In the genomic region with DNA sequence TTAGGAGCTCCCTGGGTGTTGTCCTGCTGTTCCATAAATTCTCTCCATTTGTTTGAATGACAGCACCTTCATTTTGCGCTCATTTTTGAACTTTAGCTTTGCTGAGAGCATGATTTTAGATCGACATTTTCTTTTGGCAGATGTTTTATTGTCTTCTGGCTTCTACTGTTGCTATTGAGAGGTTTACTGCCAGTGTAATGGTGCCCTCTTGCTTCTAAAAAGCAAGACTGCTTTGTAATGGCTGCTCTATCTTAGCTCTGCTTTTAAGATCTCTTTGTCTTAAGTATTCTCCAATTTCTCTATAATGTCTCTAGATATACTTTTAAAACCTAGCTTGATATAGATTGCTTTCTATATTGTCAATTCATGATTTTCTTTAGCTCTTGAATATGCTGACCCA, we compare ENCODE assay signal across 2 cellular contexts.
TF ChIP-seq lines count a peak whose summit lies in the region.

No MANE protein-coding gene starts in this region.

TF ChIP-seq in SK-N-SH, 30 proteins besides CTCF, POLR2A, EP300 and RAD21 (continued from another document):
- TF ChIP-seq, protein P1, sequence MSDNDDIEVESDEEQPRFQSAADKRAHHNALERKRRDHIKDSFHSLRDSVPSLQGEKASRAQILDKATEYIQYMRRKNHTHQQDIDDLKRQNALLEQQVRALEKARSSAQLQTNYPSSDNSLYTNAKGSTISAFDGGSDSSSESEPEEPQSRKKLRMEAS (IDR thresholded peaks at IDR 0.05; ENCODE audit: low read depth): no peak
- TF ChIP-seq, protein P2, sequence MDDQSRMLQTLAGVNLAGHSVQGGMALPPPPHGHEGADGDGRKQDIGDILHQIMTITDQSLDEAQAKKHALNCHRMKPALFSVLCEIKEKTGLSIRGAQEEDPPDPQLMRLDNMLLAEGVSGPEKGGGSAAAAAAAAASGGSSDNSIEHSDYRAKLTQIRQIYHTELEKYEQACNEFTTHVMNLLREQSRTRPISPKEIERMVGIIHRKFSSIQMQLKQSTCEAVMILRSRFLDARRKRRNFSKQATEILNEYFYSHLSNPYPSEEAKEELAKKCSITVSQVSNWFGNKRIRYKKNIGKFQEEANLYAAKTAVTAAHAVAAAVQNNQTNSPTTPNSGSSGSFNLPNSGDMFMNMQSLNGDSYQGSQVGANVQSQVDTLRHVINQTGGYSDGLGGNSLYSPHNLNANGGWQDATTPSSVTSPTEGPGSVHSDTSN (IDR thresholded peaks at IDR 0.05): no peak
- TF ChIP-seq, protein P3, sequence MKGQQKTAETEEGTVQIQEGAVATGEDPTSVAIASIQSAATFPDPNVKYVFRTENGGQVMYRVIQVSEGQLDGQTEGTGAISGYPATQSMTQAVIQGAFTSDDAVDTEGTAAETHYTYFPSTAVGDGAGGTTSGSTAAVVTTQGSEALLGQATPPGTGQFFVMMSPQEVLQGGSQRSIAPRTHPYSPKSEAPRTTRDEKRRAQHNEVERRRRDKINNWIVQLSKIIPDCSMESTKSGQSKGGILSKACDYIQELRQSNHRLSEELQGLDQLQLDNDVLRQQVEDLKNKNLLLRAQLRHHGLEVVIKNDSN (IDR thresholded peaks at IDR 0.05; ENCODE audit: borderline replicate concordance, low read depth): no peak
- no peak for TF ChIP-seq RXRA (IDR thresholded peaks at IDR 0.05; ENCODE audit: borderline replicate concordance, low read depth)
- TF ChIP-seq CHD2 (IDR thresholded peaks at IDR 0.05; ENCODE audit: low read length, partially characterized antibody): no peak
- TF ChIP-seq, protein P4, sequence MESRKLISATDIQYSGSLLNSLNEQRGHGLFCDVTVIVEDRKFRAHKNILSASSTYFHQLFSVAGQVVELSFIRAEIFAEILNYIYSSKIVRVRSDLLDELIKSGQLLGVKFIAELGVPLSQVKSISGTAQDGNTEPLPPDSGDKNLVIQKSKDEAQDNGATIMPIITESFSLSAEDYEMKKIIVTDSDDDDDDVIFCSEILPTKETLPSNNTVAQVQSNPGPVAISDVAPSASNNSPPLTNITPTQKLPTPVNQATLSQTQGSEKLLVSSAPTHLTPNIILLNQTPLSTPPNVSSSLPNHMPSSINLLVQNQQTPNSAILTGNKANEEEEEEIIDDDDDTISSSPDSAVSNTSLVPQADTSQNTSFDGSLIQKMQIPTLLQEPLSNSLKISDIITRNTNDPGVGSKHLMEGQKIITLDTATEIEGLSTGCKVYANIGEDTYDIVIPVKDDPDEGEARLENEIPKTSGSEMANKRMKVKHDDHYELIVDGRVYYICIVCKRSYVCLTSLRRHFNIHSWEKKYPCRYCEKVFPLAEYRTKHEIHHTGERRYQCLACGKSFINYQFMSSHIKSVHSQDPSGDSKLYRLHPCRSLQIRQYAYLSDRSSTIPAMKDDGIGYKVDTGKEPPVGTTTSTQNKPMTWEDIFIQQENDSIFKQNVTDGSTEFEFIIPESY (IDR thresholded peaks at IDR 0.05; ENCODE audit: borderline replicate concordance, low read depth): no peak
- TF ChIP-seq FOSL2 (IDR thresholded peaks at IDR 0.05; ENCODE audit: borderline replicate concordance, low read depth): no peak
- no peak for TF ChIP-seq YY1 (IDR thresholded peaks at IDR 0.05; ENCODE audit: low read depth)
- no peak for TF ChIP-seq JUND (IDR thresholded peaks at IDR 0.05)
- TF ChIP-seq EZH2phosphoT487 (IDR thresholded peaks at IDR 0.05; ENCODE audit: borderline replicate concordance, low read depth): no peak
TF ChIP-seq in SK-N-SH: peak in this region for 0.

TF ChIP-seq in SK-N-SH treated with all-trans-retinoic acid at 6 μM for 48 hours, 23 proteins besides CTCF, POLR2A, EP300 and RAD21 (continued from another document):
- TF ChIP-seq BACH2 (CRISPR knock-in tag; IDR thresholded peaks at IDR 0.05; ENCODE audit: borderline replicate concordance): no peak
- TF ChIP-seq, protein P5, sequence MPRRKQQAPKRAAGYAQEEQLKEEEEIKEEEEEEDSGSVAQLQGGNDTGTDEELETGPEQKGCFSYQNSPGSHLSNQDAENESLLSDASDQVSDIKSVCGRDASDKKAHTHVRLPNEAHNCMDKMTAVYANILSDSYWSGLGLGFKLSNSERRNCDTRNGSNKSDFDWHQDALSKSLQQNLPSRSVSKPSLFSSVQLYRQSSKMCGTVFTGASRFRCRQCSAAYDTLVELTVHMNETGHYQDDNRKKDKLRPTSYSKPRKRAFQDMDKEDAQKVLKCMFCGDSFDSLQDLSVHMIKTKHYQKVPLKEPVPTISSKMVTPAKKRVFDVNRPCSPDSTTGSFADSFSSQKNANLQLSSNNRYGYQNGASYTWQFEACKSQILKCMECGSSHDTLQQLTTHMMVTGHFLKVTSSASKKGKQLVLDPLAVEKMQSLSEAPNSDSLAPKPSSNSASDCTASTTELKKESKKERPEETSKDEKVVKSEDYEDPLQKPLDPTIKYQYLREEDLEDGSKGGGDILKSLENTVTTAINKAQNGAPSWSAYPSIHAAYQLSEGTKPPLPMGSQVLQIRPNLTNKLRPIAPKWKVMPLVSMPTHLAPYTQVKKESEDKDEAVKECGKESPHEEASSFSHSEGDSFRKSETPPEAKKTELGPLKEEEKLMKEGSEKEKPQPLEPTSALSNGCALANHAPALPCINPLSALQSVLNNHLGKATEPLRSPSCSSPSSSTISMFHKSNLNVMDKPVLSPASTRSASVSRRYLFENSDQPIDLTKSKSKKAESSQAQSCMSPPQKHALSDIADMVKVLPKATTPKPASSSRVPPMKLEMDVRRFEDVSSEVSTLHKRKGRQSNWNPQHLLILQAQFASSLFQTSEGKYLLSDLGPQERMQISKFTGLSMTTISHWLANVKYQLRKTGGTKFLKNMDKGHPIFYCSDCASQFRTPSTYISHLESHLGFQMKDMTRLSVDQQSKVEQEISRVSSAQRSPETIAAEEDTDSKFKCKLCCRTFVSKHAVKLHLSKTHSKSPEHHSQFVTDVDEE (CRISPR knock-in tag; IDR thresholded peaks at IDR 0.05): no peak
- TF ChIP-seq ARNTL (CRISPR knock-in tag; IDR thresholded peaks at IDR 0.05; ENCODE audit: borderline replicate concordance, low read depth): no peak
- TF ChIP-seq ZNF70 (CRISPR knock-in tag; IDR thresholded peaks at IDR 0.05): no peak
- TF ChIP-seq OSR1 (CRISPR knock-in tag; IDR thresholded peaks at IDR 0.05): no peak
- TF ChIP-seq, protein P6, sequence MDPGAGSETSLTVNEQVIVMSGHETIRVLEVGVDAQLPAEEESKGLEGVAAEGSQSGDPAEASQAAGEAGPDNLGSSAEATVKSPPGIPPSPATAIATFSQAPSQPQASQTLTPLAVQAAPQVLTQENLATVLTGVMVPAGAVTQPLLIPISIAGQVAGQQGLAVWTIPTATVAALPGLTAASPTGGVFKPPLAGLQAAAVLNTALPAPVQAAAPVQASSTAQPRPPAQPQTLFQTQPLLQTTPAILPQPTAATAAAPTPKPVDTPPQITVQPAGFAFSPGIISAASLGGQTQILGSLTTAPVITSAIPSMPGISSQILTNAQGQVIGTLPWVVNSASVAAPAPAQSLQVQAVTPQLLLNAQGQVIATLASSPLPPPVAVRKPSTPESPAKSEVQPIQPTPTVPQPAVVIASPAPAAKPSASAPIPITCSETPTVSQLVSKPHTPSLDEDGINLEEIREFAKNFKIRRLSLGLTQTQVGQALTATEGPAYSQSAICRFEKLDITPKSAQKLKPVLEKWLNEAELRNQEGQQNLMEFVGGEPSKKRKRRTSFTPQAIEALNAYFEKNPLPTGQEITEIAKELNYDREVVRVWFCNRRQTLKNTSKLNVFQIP (CRISPR knock-in tag; IDR thresholded peaks at IDR 0.05; ENCODE audit: borderline replicate concordance, low read depth): no peak
- TF ChIP-seq ZNF8 (CRISPR knock-in tag; IDR thresholded peaks at IDR 0.05): no peak
- TF ChIP-seq, protein P7, sequence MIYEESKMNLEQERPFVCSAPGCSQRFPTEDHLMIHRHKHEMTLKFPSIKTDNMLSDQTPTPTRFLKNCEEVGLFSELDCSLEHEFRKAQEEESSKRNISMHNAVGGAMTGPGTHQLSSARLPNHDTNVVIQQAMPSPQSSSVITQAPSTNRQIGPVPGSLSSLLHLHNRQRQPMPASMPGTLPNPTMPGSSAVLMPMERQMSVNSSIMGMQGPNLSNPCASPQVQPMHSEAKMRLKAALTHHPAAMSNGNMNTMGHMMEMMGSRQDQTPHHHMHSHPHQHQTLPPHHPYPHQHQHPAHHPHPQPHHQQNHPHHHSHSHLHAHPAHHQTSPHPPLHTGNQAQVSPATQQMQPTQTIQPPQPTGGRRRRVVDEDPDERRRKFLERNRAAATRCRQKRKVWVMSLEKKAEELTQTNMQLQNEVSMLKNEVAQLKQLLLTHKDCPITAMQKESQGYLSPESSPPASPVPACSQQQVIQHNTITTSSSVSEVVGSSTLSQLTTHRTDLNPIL (CRISPR knock-in tag; IDR thresholded peaks at IDR 0.05; ENCODE audit: low read depth): no peak
- no peak for TF ChIP-seq ZFP3 (CRISPR knock-in tag; IDR thresholded peaks at IDR 0.05)
